In the genomic region with DNA sequence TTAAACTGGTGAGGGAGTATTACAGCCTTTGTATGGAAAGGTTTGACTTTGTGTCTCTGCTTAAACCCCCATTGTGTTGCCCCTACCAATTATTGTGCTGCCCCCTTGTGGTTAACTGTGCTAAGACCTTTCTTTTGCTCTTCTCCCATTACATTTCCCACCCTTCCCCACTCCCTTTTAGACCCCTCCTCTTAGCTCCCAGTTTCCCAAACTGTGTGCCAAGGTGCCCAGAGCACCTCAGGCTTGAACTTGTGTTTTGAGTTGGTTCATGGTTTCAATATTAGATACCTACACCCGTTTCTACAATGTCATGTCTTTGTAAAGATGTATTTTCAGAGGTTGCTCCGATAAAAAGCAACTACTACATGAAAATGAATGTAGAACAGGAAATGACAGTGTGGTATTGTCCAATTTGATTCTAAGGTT, we compare ENCODE assay signal across 8 cellular contexts. TPM values are rescaled to one million over a fixed set of nuclear protein-coding genes. Genes with fewer than 3 reads are reported as not detected.
DNase-seq lines count a peak whose midpoint lies in the region; ATAC-seq and TF ChIP-seq lines count a peak whose summit lies in the region.

No MANE protein-coding gene starts in this region.

- DNase-seq in H7 (peak; percentile 71), NCI-H524 (lab: John Stamatoyannopoulos, UW) (peak; percentile 58 to 68), epithelial cell of esophagus (ENCODE audit: low read depth) (peak; percentile 68), neural progenitor cell (ENCODE audit: low spot score) (peak; percentile 88)
- peak; percentile 56 for DNase-seq in activated CD4-positive, alpha-beta memory T cell treated with anti-CD3 and anti-CD28 coated beads for 36 hours

- peaks cover 0 to 65% (median 34%) of the 10 kb centered on the region in 11 experiments; a peak in 13 of 22 replicates for H4K20me1 ChIP-seq in BLaER1 treated with 17β-estradiol and CSF1 and Interleukin-3, amounts not matched to agents 10 nM and 100 nM
- H4K20me1 ChIP-seq in neural progenitor cell (ENCODE audit: low read depth), result no peaks in the 10 kb centered on the region

- peak overlapping the region in 3 of 11 experiments; percentile 2 to 20 (median 14); a peak in 2 of 22 replicates for H3K27ac ChIP-seq in BLaER1 treated with 17β-estradiol and CSF1 and Interleukin-3, amounts not matched to agents 10 nM and 100 nM
- no peak overlapping the region for H3K27ac ChIP-seq in neural progenitor cell

- peak overlapping the region in 5 of 11 experiments; percentile 10 to 97 (median 92); a peak in 8 of 22 replicates for H3K9ac ChIP-seq in BLaER1 treated with 17β-estradiol and CSF1 and Interleukin-3, amounts not matched to agents 10 nM and 100 nM
- H3K9ac ChIP-seq in neural progenitor cell, result no peak overlapping the region

- intact Hi-C loops in activated CD4-positive, alpha-beta memory T cell treated with anti-CD3 and anti-CD28 coated beads for 36 hours (cut with micrococcal nuclease), result loop anchor here (1.0 to 10.0 kb wide), 5 partner anchors 61 to 867 kb away; a partner anchor contains a TSS

- H3K27me3 Mint-ChIP-seq in activated CD4-positive, alpha-beta memory T cell treated with anti-CD3 and anti-CD28 coated beads for 36 hours, result no peaks in the 10 kb centered on the region
- H3K27me3 Mint-ChIP-seq in neural progenitor cell (ENCODE audit: insufficient read depth, low read depth), result peaks cover 4% of the 10 kb centered on the region

- H3K4me3 ChIP-seq in BLaER1 treated with 17β-estradiol and CSF1 and Interleukin-3, amounts not matched to agents 10 nM and 100 nM, result peak overlapping the region in 5 of 10 experiments; percentile 70 to 92 (median 82); a peak in 9 of 20 replicates
- H3K4me3 ChIP-seq in H7 (ENCODE audit: insufficient read depth, low read depth, low read length) (no peak overlapping the region), epithelial cell of esophagus (ENCODE audit: low read length) (no peak overlapping the region), neural progenitor cell (no peak overlapping the region)

- H3K79me2 ChIP-seq in neural progenitor cell (ENCODE audit: low read depth), result no peaks in the 10 kb centered on the region

- CTCF ChIA-PET in activated CD4-positive, alpha-beta memory T cell treated with anti-CD3 and anti-CD28 coated beads for 36 hours (lab: Charles Lee), result interaction anchor here (0.7 to 6.5 kb wide), 26 partner anchors 10 to 636 kb away, joined by 3 to 106 read pairs (median 4); a partner anchor contains a TSS

- TF ChIP-seq CTCF in epithelial cell of esophagus (IDR thresholded peaks at IDR 0.05; ENCODE audit: insufficient read depth, low read depth, low read length, missing control alignments), result peak; percentile 76
- TF ChIP-seq CTCF in neural progenitor cell (IDR thresholded peaks at IDR 0.05), result peak; percentile 76

- no peak overlapping the region for H3K4me3 Mint-ChIP-seq in activated CD4-positive, alpha-beta memory T cell treated with anti-CD3 and anti-CD28 coated beads for 36 hours
- no peak overlapping the region for H3K4me3 Mint-ChIP-seq in neural progenitor cell

- peaks cover 37% of the 10 kb centered on the region for H3F3A ChIP-seq in neural progenitor cell (ENCODE audit: low read depth)

- no peaks in the 10 kb centered on the region for H3K9me3 Mint-ChIP-seq in activated CD4-positive, alpha-beta memory T cell treated with anti-CD3 and anti-CD28 coated beads for 36 hours
- peaks cover 3% of the 10 kb centered on the region for H3K9me3 Mint-ChIP-seq in neural progenitor cell

- H3K36me3 Mint-ChIP-seq in activated CD4-positive, alpha-beta memory T cell treated with anti-CD3 and anti-CD28 coated beads for 36 hours, result peaks cover 19% of the 10 kb centered on the region
- H3K36me3 Mint-ChIP-seq in neural progenitor cell, result peaks cover 3% of the 10 kb centered on the region

- H3K9me3 ChIP-seq in BLaER1 treated with 17β-estradiol and CSF1 and Interleukin-3, amounts not matched to agents 10 nM and 100 nM (replicated peaks in 1 of 11), result peaks cover 13 to 29% (median 14%) of the 10 kb centered on the region in 11 experiments
- H3K9me3 ChIP-seq in neural progenitor cell (ENCODE audit: low read depth), result no peaks in the 10 kb centered on the region

- no peak overlapping the region for H3K27ac Mint-ChIP-seq in activated CD4-positive, alpha-beta memory T cell treated with anti-CD3 and anti-CD28 coated beads for 36 hours
- H3K27ac Mint-ChIP-seq in neural progenitor cell, result no peak overlapping the region

- H2AFZ ChIP-seq in neural progenitor cell (replicated peaks), result no peak overlapping the region

- peaks cover 27 to 47% (median 35%) of the 10 kb centered on the region in 10 experiments for H3K4me1 ChIP-seq in BLaER1 treated with 17β-estradiol and CSF1 and Interleukin-3, amounts not matched to agents 10 nM and 100 nM
- H3K4me1 ChIP-seq in neural progenitor cell, result peaks cover 14% of the 10 kb centered on the region

- no peaks in the 10 kb centered on the region for H3K27me3 ChIP-seq in BLaER1 treated with 17β-estradiol and CSF1 and Interleukin-3, amounts not matched to agents 10 nM and 100 nM
- H3K27me3 ChIP-seq in H7 (ENCODE audit: control insufficient read depth, insufficient read depth, low read length), result 0 out of 2 replicates have a peak, but pooled peaks cover 1% of the 10 kb centered on the region
- H3K27me3 ChIP-seq in neural progenitor cell, result peaks cover 34% of the 10 kb centered on the region

- POLR2A ChIA-PET in activated CD4-positive, alpha-beta memory T cell treated with anti-CD3 and anti-CD28 coated beads for 36 hours (lab: Charles Lee), result no interaction called here

- peak overlapping the region in 8 of 11 experiments; percentile 77 to 96 (median 94); a peak in 12 of 22 replicates for H3K4me2 ChIP-seq in BLaER1 treated with 17β-estradiol and CSF1 and Interleukin-3, amounts not matched to agents 10 nM and 100 nM
- no peak overlapping the region for H3K4me2 ChIP-seq in neural progenitor cell

- peaks cover 13 to 56% (median 25%) of the 10 kb centered on the region in 11 experiments for H3K36me3 ChIP-seq in BLaER1 treated with 17β-estradiol and CSF1 and Interleukin-3, amounts not matched to agents 10 nM and 100 nM
- H3K36me3 ChIP-seq in H7 (replicated peaks; ENCODE audit: control insufficient read depth, insufficient read depth, low read length), result no peaks in the 10 kb centered on the region
- no peaks in the 10 kb centered on the region for H3K36me3 ChIP-seq in neural progenitor cell

- peaks cover 38% of the 10 kb centered on the region for H3K4me1 Mint-ChIP-seq in activated CD4-positive, alpha-beta memory T cell treated with anti-CD3 and anti-CD28 coated beads for 36 hours (ENCODE audit: low read depth)
- H3K4me1 Mint-ChIP-seq in neural progenitor cell, result peaks cover 15% of the 10 kb centered on the region

- no peak for ATAC-seq in GM18519 (IDR thresholded peaks at IDR 0.05; ENCODE audit: low FRiP score, unreplicated experiment)
- no peak for ATAC-seq in GM19463 (IDR thresholded peaks at IDR 0.05; ENCODE audit: unreplicated experiment)

RNA-seq across cellular contexts. Expression of a gene that starts 2.9 kb away (rescaled TPM):
- 2.8 and 4.8 TPM in 2 replicates for total RNA-seq in H7 (2014; rRNA removed; shearing (Covaris generic))
- 10 to 100 TPM; 23.2 to 25.5 TPM for total RNA-seq in activated CD4-positive, alpha-beta memory T cell treated with anti-CD3 and anti-CD28 coated beads for 36 hours
- total RNA-seq in neural progenitor cell (ENCODE audit: low replicate concordance), result 3.2 and 3.9 TPM in 2 replicates
